In genomic region chr18:79915161-79916127, GRCh38 we compare ENCODE assay signal across 2 cellular contexts.
TF ChIP-seq lines count a peak whose summit lies in the region.

No MANE protein-coding gene starts in this region.

TF ChIP-seq in K562, 482 proteins besides CTCF, POLR2A, EP300 and RAD21:
- TF ChIP-seq ZNF584 (CRISPR knock-in tag; IDR thresholded peaks at IDR 0.05; ENCODE audit: low read depth) (no peak), ZNF263 (CRISPR knock-in tag; IDR thresholded peaks at IDR 0.05; ENCODE audit: borderline replicate concordance) (peak; percentile 80)

TF ChIP-seq in HepG2, 621 proteins besides CTCF, POLR2A, EP300 and RAD21:
- no peak for TF ChIP-seq BORCS8-MEF2B (CRISPR knock-in tag; IDR thresholded peaks at IDR 0.05)
- TF ChIP-seq RFX3 (CRISPR knock-in tag; IDR thresholded peaks at IDR 0.05) = no peak
- peak; percentile 21 for TF ChIP-seq AGO2 (optimal IDR thresholded peaks at IDR 0.05; ENCODE audit: low read depth, low read length)
- 0 out of 2 replicates have a peak, but pooled peaks have one; percentile 34 for TF ChIP-seq HNRNPL (IDR thresholded peaks at IDR 0.05; ENCODE audit: low read depth, low read length)
TF ChIP-seq in HepG2: peak in this region for 2.
